In genomic region chr1:94745742-94746141, GRCh38 we compare ENCODE assay signal across 23 cellular contexts.
DNase-seq lines count a peak whose midpoint lies in the region; TF ChIP-seq lines count a peak whose summit lies in the region.
"Had no signal": no experiment of that assay in that cellular context is flagged by ENCODE, and none has a peak within 500 bp of the region (broad histone marks: within the 10 kb centered on the region; RNA-seq: fewer than 3 reads in every experiment).

No MANE protein-coding gene starts in this region.

- TF ChIP-seq CTCF in Caco-2 (IDR thresholded peaks at IDR 0.05; ENCODE audit: insufficient read depth in 1 of 2, low read depth in 1 of 2, low read length in 1 of 2, severe bottlenecking in 1 of 2, unreplicated experiment in 1 of 2) (no peak), VCaP (conservative IDR thresholded peaks at IDR 0.05) (no peak), neutrophil (IDR thresholded peaks at IDR 0.05) (no peak), stomach (IDR thresholded peaks at IDR 0.05) (no peak)

- H3K4me3 ChIP-seq in Caco-2 (ENCODE audit: low read depth, low read length) (no peak overlapping the region), neutrophil (ENCODE audit: low read depth in 1 of 2, low read length in 1 of 2) (no peak overlapping the region), stomach (no peak overlapping the region)
- H3K4me3 ChIP-seq: K562 had no signal

- H3K9me3 ChIP-seq in Caco-2 (no peaks in the 10 kb centered on the region), neutrophil (no peaks in the 10 kb centered on the region), stomach (peaks cover 0 to 3% (median 0%) of the 10 kb centered on the region in 4 donors)

- H3K4me3 Mint-ChIP-seq in Caco-2 (ENCODE audit: unreplicated experiment): no peak overlapping the region
- H3K4me3 Mint-ChIP-seq: B cell; CD14-positive monocyte; CD8-positive, alpha-beta memory T cell had no signal

- TF ChIP-seq EP300 in stomach (IDR thresholded peaks at IDR 0.05): no peak

- intact Hi-C loops in Caco-2 (cut with micrococcal nuclease; ENCODE audit: unreplicated experiment): no loop called here
- intact Hi-C loops in stomach (cut with DNase I; ENCODE audit: low total_unique reads): no loop called here

- CTCF ChIA-PET in Caco-2 (lab: Charles Lee): no interaction called here

- H3K4me1 ChIP-seq in Caco-2 (no peaks in the 10 kb centered on the region), neutrophil (ENCODE audit: control insufficient read depth in 1 of 2, insufficient read depth in 1 of 2, low read depth in 1 of 2, low read length in 1 of 2) (peaks cover 42 to 47% of the 10 kb centered on the region in 2 experiments), stomach (peaks cover 0 to 8% (median 0%) of the 10 kb centered on the region in 4 donors)

- BruUV-seq in Caco-2 (replicated peaks; lab: Mats Ljungman, UMichigan): no TSS peak

- H3K36me3 Mint-ChIP-seq in Caco-2 (ENCODE audit: insufficient read depth, unreplicated experiment): no peaks in the 10 kb centered on the region
- H3K36me3 Mint-ChIP-seq: CD8-positive, alpha-beta memory T cell had no signal

- H3K27me3 ChIP-seq in Caco-2 (replicated peaks; ENCODE audit: control insufficient read depth, insufficient read depth, low read length) (no peaks in the 10 kb centered on the region), neutrophil (no peaks in the 10 kb centered on the region), stomach (no peaks in the 10 kb centered on the region)

- H3K27ac Mint-ChIP-seq in Caco-2 (ENCODE audit: unreplicated experiment): peak overlapping the region; percentile 4
- H3K27ac Mint-ChIP-seq: B cell; CD8-positive, alpha-beta memory T cell had no signal

- H3K36me3 ChIP-seq in Caco-2 (ENCODE audit: control insufficient read depth, insufficient read depth, low read length) (no peaks in the 10 kb centered on the region; the same call in 1 of the 2 replicates), neutrophil (no peaks in the 10 kb centered on the region), stomach (no peaks in the 10 kb centered on the region)

- peak overlapping the region; percentile 94 for H3K27ac ChIP-seq in VCaP
- peak overlapping the region; percentile 54 for H3K27ac ChIP-seq in neutrophil
- no peak overlapping the region for H3K27ac ChIP-seq in stomach

- no peaks in the 10 kb centered on the region for H3K27me3 Mint-ChIP-seq in Caco-2 (ENCODE audit: insufficient read depth, unreplicated experiment)

- no peaks in the 10 kb centered on the region for H3K4me1 Mint-ChIP-seq in Caco-2 (ENCODE audit: low read depth, unreplicated experiment)
- H3K4me1 Mint-ChIP-seq: CD8-positive, alpha-beta memory T cell had no signal

- no peak for TF ChIP-seq POLR2A in stomach (IDR thresholded peaks at IDR 0.05)

- POLR2A ChIA-PET in Caco-2 (lab: Charles Lee): no interaction called here

- DNase-seq in Caco-2 (no peak), stomach (peak; percentile 36), HT-29 (ENCODE audit: low spot score) (no peak), dermis blood vessel endothelial cell (no peak), NCI-H1417 treated with DMSO at 0.1 percent for 48 hours (lab: John Stamatoyannopoulos, UW) (no peak)
- DNase-seq: Calu3; CD8-positive, alpha-beta memory T cell; DMS79 treated with DMSO at 0.1 percent for 48 hours; Kasumi-1; MV-4-11; NCI-H1105; NCI-H146; NCI-H1930; NCI-H446 treated with DMSO at 0.1 percent for 48 hours; NCI-H526; NCI-H82; RPMI8226; SHP77 had no signal

- H3K9me3 Mint-ChIP-seq in Caco-2 (ENCODE audit: unreplicated experiment): peaks cover 10% of the 10 kb centered on the region

Comparison
In these comparisons a context has a peak if more than half of its experiments do, and no peak if none do; other contexts are left out.
1. H3K27ac ChIP-seq: peak in VCaP (single experiment) and neutrophil (single experiment); none in stomach (0 of 5).